ENCODE assay signal across 8 cellular contexts in the genomic region with DNA sequence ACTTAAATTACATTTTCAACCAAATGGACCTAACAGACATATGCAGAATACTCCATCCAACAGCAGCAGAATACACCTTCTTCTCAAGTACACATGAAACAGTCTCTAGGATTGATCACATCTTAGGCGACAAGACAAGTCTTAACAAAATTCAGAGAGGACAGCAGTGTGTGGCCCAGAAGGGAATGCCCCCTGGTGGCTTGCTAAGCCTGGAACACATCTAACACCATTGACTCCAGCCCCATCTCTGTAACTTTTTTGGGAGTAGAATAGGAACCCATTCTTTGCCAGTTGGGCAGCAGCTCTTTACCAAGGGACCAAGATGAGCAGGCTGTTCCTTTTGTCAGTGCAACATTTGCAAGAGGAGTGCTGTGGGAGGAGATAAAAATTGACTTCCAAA.
A peak's percentile ranks its signal among the peaks of the same experiment; 100 is the strongest.
DNase-seq lines count a peak whose midpoint lies in the region; ATAC-seq, FAIRE-seq and TF ChIP-seq lines count a peak whose summit lies in the region.

No MANE protein-coding gene starts in this region.

- peaks cover 61% of the 10 kb centered on the region for H3K4me1 ChIP-seq in left ventricle myocardium inferior

- no peak for FAIRE-seq in D721Med (lab: Jason Lieb, UNC)

- no peaks in the 10 kb centered on the region for H3K36me3 ChIP-seq in left ventricle myocardium inferior

- no peaks in the 10 kb centered on the region for H3K27me3 ChIP-seq in left ventricle myocardium inferior (ENCODE audit: low read depth)

- H3K4me3 Mint-ChIP-seq in activated T-helper 1 cell treated with anti-CD3 and anti-CD28 coated beads, Interleukin-12 subunit alpha, Interleukin-12 subunit beta, Interleukin-2, Interleukin-4 antibody, amounts not matched to agents 30 ng/mL and 10 ng/mL and 1 ng/mL, durations not matched to agents 14 hours and 24 hours and 36 hours = no peak overlapping the region

- TF ChIP-seq CTCF in D721Med (IDR thresholded peaks at IDR 0.05; ENCODE audit: insufficient read depth, missing control alignments) = peak; percentile 42
- peak; percentile 56 for TF ChIP-seq CTCF in LNCaP clone FGC (IDR thresholded peaks at IDR 0.05; ENCODE audit: control insufficient read depth, extremely low read depth, insufficient read depth)
- peak; percentile 56 for TF ChIP-seq CTCF in left ventricle myocardium inferior (IDR thresholded peaks at IDR 0.05; ENCODE audit: borderline replicate concordance)

- DNase-seq in D721Med (ENCODE audit: insufficient read length, low spot score) (no peak), LNCaP clone FGC (ENCODE audit: low read depth) (no peak), left ventricle myocardium inferior (peak; percentile 20), NOMO-1 treated with dmso at 0.1 percent for 144 hours (lab: John Stamatoyannopoulos, UW; ENCODE audit: unreplicated experiment) (no peak), NCI-H1417 treated with DMSO at 0.1 percent for 48 hours (lab: John Stamatoyannopoulos, UW) (no peak)
- DNase-seq in activated T-helper 1 cell treated with anti-CD3 and anti-CD28 coated beads, Interleukin-12 subunit alpha, Interleukin-12 subunit beta, Interleukin-2, Interleukin-4 antibody, amounts not matched to agents 30 ng/mL and 10 ng/mL and 1 ng/mL, durations not matched to agents 14 hours and 24 hours and 36 hours (ENCODE audit: low spot score) = peak; percentile 10
- peak; percentile 47 to 57 for DNase-seq in stimulated activated CD4-positive, alpha-beta T cell treated with anti-CD3 and anti-CD28 coated beads, Interleukin-2, amount 100 ng/mL, for 24 hours

- intact Hi-C loops in activated T-helper 1 cell treated with anti-CD3 and anti-CD28 coated beads, Interleukin-12 subunit alpha, Interleukin-12 subunit beta, Interleukin-2, Interleukin-4 antibody, amounts not matched to agents 30 ng/mL and 10 ng/mL and 1 ng/mL, durations not matched to agents 14 hours and 24 hours and 36 hours (cut with micrococcal nuclease) = loop anchor here (1.0 to 2.0 kb wide), 3 partner anchors 73 to 251 kb away; no protein-coding TSS in a partner anchor
- intact Hi-C loops in left ventricle myocardium inferior (cut with micrococcal nuclease) = no loop called here

- H3K9me3 ChIP-seq in left ventricle myocardium inferior (replicated peaks) = no peaks in the 10 kb centered on the region

- peak overlapping the region; percentile 69 for H3K27ac ChIP-seq in left ventricle myocardium inferior (replicated peaks)

- H3K4me3 ChIP-seq in LNCaP clone FGC (ENCODE audit: low read depth, low read length) (no peak overlapping the region), left ventricle myocardium inferior (no peak overlapping the region)

- H3K27ac Mint-ChIP-seq in activated T-helper 1 cell treated with anti-CD3 and anti-CD28 coated beads, Interleukin-12 subunit alpha, Interleukin-12 subunit beta, Interleukin-2, Interleukin-4 antibody, amounts not matched to agents 30 ng/mL and 10 ng/mL and 1 ng/mL, durations not matched to agents 14 hours and 24 hours and 36 hours = no peak overlapping the region

- no peaks in the 10 kb centered on the region for H3K36me3 Mint-ChIP-seq in activated T-helper 1 cell treated with anti-CD3 and anti-CD28 coated beads, Interleukin-12 subunit alpha, Interleukin-12 subunit beta, Interleukin-2, Interleukin-4 antibody, amounts not matched to agents 30 ng/mL and 10 ng/mL and 1 ng/mL, durations not matched to agents 14 hours and 24 hours and 36 hours (ENCODE audit: low read depth)

- no peaks in the 10 kb centered on the region for H3K9me3 Mint-ChIP-seq in activated T-helper 1 cell treated with anti-CD3 and anti-CD28 coated beads, Interleukin-12 subunit alpha, Interleukin-12 subunit beta, Interleukin-2, Interleukin-4 antibody, amounts not matched to agents 30 ng/mL and 10 ng/mL and 1 ng/mL, durations not matched to agents 14 hours and 24 hours and 36 hours

- H3K4me1 Mint-ChIP-seq in activated T-helper 1 cell treated with anti-CD3 and anti-CD28 coated beads, Interleukin-12 subunit alpha, Interleukin-12 subunit beta, Interleukin-2, Interleukin-4 antibody, amounts not matched to agents 30 ng/mL and 10 ng/mL and 1 ng/mL, durations not matched to agents 14 hours and 24 hours and 36 hours (ENCODE audit: low read depth) = no peaks in the 10 kb centered on the region

- peak; percentile 87 for ATAC-seq in GM21360 (IDR thresholded peaks at IDR 0.05; ENCODE audit: unreplicated experiment)

- peaks cover 3% of the 10 kb centered on the region for H3K27me3 Mint-ChIP-seq in activated T-helper 1 cell treated with anti-CD3 and anti-CD28 coated beads, Interleukin-12 subunit alpha, Interleukin-12 subunit beta, Interleukin-2, Interleukin-4 antibody, amounts not matched to agents 30 ng/mL and 10 ng/mL and 1 ng/mL, durations not matched to agents 14 hours and 24 hours and 36 hours (ENCODE audit: insufficient read depth)

Comparison
In these comparisons a context has a peak if more than half of its experiments do, and no peak if none do; other contexts are left out.
1. DNase-seq: peak in activated T-helper 1 cell treated with anti-CD3 and anti-CD28 coated beads, Interleukin-12 subunit alpha, Interleukin-12 subunit beta, Interleukin-2, Interleukin-4 antibody, amounts not matched to agents 30 ng/mL and 10 ng/mL and 1 ng/mL, durations not matched to agents 14 hours and 24 hours and 36 hours (single experiment), left ventricle myocardium inferior (single experiment) and stimulated activated CD4-positive, alpha-beta T cell treated with anti-CD3 and anti-CD28 coated beads, Interleukin-2, amount 100 ng/mL, for 24 hours (2 of 2); none in D721Med (single experiment), LNCaP clone FGC (single experiment), NOMO-1 treated with dmso at 0.1 percent for 144 hours (single experiment) and NCI-H1417 treated with DMSO at 0.1 percent for 48 hours (single experiment).
2. Peak in every context shown above with its lines, with median percentiles within 50 percentile points of each other: CTCF ChIP-seq.